Comparison of ENCODE assay signal across 8 cellular contexts in genomic region chr5:72109625-72110024, GRCh38. TPM values are rescaled to one million over a fixed set of nuclear protein-coding genes. Genes with fewer than 3 reads are reported as not detected.
DNase-seq lines count a peak whose midpoint lies in the region; ATAC-seq, FAIRE-seq and TF ChIP-seq lines count a peak whose summit lies in the region.

No MANE protein-coding gene starts in this region.

- no peak for TF ChIP-seq POLR2A in K562 (conservative IDR thresholded peaks at IDR 0.05)

- H4K20me1 ChIP-seq in K562 (replicated peaks; ENCODE audit: control insufficient read depth, insufficient read depth, low read length) = peaks cover 19% of the 10 kb centered on the region; the same call in 1 of the 2 replicates

- H3K36me3 ChIP-seq in HUES64 (ENCODE audit: insufficient read depth, low read length) (peaks cover 32% of the 10 kb centered on the region; the same call in 1 of the 2 replicates), K562 (ENCODE audit: control insufficient read depth, insufficient read depth, low read length) (peaks cover 16% of the 10 kb centered on the region)

- H3K9ac ChIP-seq in HUES64 (ENCODE audit: low read depth, low read length) (no peak overlapping the region; the same call in 1 of the 2 replicates), K562 (ENCODE audit: insufficient read depth in 1 of 2, low read depth in 2 of 2, low read length in 2 of 2) (peak overlapping the region in 1 of 2 experiments; percentile 86; a peak in 1 of 4 replicates)

- H3K27me3 Mint-ChIP-seq in activated naive CD8-positive, alpha-beta T cell treated with anti-CD3 and anti-CD28 coated beads for 36 hours = peaks cover 77% of the 10 kb centered on the region
- H3K27me3 Mint-ChIP-seq in CD4-positive, alpha-beta T cell = peaks cover 71% of the 10 kb centered on the region

- H3K9me3 ChIP-seq in HUES64 (ENCODE audit: insufficient read depth, low read depth, low read length) = no peaks in the 10 kb centered on the region
- no peaks in the 10 kb centered on the region for H3K9me3 ChIP-seq in K562 (replicated peaks; ENCODE audit: control insufficient read depth, insufficient read depth, low read depth, low read length)
- H3K9me3 ChIP-seq in CD4-positive, alpha-beta T cell (ENCODE audit: control insufficient read depth, low read length) = no peaks in the 10 kb centered on the region

- no peak for FAIRE-seq in K562 (lab: Jason Lieb, UNC)

- H3K4me1 Mint-ChIP-seq in activated naive CD8-positive, alpha-beta T cell treated with anti-CD3 and anti-CD28 coated beads for 36 hours = peaks cover 4% of the 10 kb centered on the region
- H3K4me1 Mint-ChIP-seq in CD4-positive, alpha-beta T cell (ENCODE audit: low read depth) = peaks cover 9% of the 10 kb centered on the region

- ATAC-seq in K562 (no peak), HG03108 (IDR thresholded peaks at IDR 0.05; ENCODE audit: unreplicated experiment) (no peak)
- ATAC-seq in CD4-positive, alpha-beta T cell (ENCODE audit: poor library complexity) = no peak

- no peak overlapping the region for H3K4me3 Mint-ChIP-seq in activated naive CD8-positive, alpha-beta T cell treated with anti-CD3 and anti-CD28 coated beads for 36 hours
- H3K4me3 Mint-ChIP-seq in CD4-positive, alpha-beta T cell = no peak overlapping the region

- TF ChIP-seq CTCF in K562 (IDR thresholded peaks at IDR 0.05 in 2 of 3, conservative IDR thresholded peaks at IDR 0.05 in 1 of 3; ENCODE audit: insufficient read depth in 2 of 3, low read depth in 1 of 3, low read length in 3 of 3) = peak in 1 of 3 experiments; percentile 10; a peak in 2 of 6 replicates
- no peak for TF ChIP-seq CTCF in CD4-positive, alpha-beta T cell (IDR thresholded peaks at IDR 0.05)

- H3K27ac Mint-ChIP-seq in activated naive CD8-positive, alpha-beta T cell treated with anti-CD3 and anti-CD28 coated beads for 36 hours = no peak overlapping the region
- no peak overlapping the region for H3K27ac Mint-ChIP-seq in CD4-positive, alpha-beta T cell

- no peaks in the 10 kb centered on the region for H3K27me3 ChIP-seq in HUES64 (ENCODE audit: insufficient read depth, low read length)
- no peaks in the 10 kb centered on the region for H3K27me3 ChIP-seq in K562 (ENCODE audit: control insufficient read depth in 2 of 2, insufficient read depth in 2 of 2, low read length in 2 of 2)
- H3K27me3 ChIP-seq in CD4-positive, alpha-beta T cell (ENCODE audit: control insufficient read depth, insufficient read depth, low read length) = peaks cover 45% of the 10 kb centered on the region

- H3K4me1 ChIP-seq in HUES64 (ENCODE audit: insufficient read depth, low read length) (peaks cover 39% of the 10 kb centered on the region), K562 (replicated peaks in 1 of 2; ENCODE audit: control insufficient read depth in 2 of 2, insufficient read depth in 2 of 2, low read length in 2 of 2) (peaks cover 18 to 30% of the 10 kb centered on the region in 2 experiments)

- H3K4me3 ChIP-seq in HUES64 (ENCODE audit: low read length) (peak overlapping the region; percentile 89), K562 (no peak overlapping the region)

- peaks cover 3% of the 10 kb centered on the region for H3K9me1 ChIP-seq in K562 (ENCODE audit: control insufficient read depth, insufficient read depth, low read length)

- 0 out of 4 replicates have a peak, but pooled peaks of 1 of the 2 experiments have one; percentile 16 for TF ChIP-seq RAD21 in K562 (CRISPR knock-in tag; conservative IDR thresholded peaks at IDR 0.05 in 1 of 2, IDR thresholded peaks at IDR 0.05 in 1 of 2)

- DNase-seq in A172 (ENCODE audit: low spot score) = peak; percentile 71
- DNase-seq in K562 (ENCODE audit: extremely low read depth in 1 of 4, low spot score in 3 of 4) = peak in 1 of 4 experiments; percentile 29
- DNase-seq in kidney tubule cell (ENCODE audit: low spot score) = peak; percentile 6
- no peak for DNase-seq in activated naive CD8-positive, alpha-beta T cell treated with anti-CD3 and anti-CD28 coated beads for 36 hours
- no peak for DNase-seq in CD4-positive, alpha-beta T cell
- DNase-seq in activated T-cell treated with anti-CD3 and anti-CD28 coated beads for 4 hours = no peak

- no peaks in the 10 kb centered on the region for H3K36me3 Mint-ChIP-seq in activated naive CD8-positive, alpha-beta T cell treated with anti-CD3 and anti-CD28 coated beads for 36 hours
- no peaks in the 10 kb centered on the region for H3K36me3 Mint-ChIP-seq in CD4-positive, alpha-beta T cell (ENCODE audit: low read depth)

- peak overlapping the region; percentile 56 for H3K4me2 ChIP-seq in K562 (ENCODE audit: insufficient read depth, low read length)

- POLR2A ChIA-PET in K562 (lab: Yijun Ruan, JAX) = interaction anchor here (0.6 to 5.1 kb wide), 6 partner anchors 8 to 171 kb away, joined by 3 to 31 read pairs (median 4); no protein-coding TSS in a partner anchor
- POLR2A ChIA-PET in CD4-positive, alpha-beta T cell (lab: Charles Lee) = no interaction called here

- no peak for TF ChIP-seq EP300 in K562 (IDR thresholded peaks at IDR 0.05; ENCODE audit: low read length)

- H3K79me2 ChIP-seq in K562 (ENCODE audit: control insufficient read depth, insufficient read depth, low read length) = peaks cover 70% of the 10 kb centered on the region

- no peaks in the 10 kb centered on the region for H3K9me3 Mint-ChIP-seq in activated naive CD8-positive, alpha-beta T cell treated with anti-CD3 and anti-CD28 coated beads for 36 hours
- no peaks in the 10 kb centered on the region for H3K9me3 Mint-ChIP-seq in CD4-positive, alpha-beta T cell

- CTCF ChIA-PET in K562 (lab: Yijun Ruan, JAX; ENCODE audit: low intra/inter-chr PET ratio) = no interaction called here
- CTCF ChIA-PET in CD4-positive, alpha-beta T cell (lab: Charles Lee) = no interaction called here

- BruUV-seq in K562 (replicated peaks; lab: Mats Ljungman, UMichigan) = TSS peak; percentile 24

- WGBS in HUES64 = 55% methylated on average over 10 of the region's 10 CpGs
- 67% methylated on average over 10 of the region's 10 CpGs for WGBS in K562 (ENCODE audit: insufficient coverage, low coverage, missing lambda C conversion rate)

- H3K27ac ChIP-seq in HUES64 (ENCODE audit: low read depth, low read length) = no peak overlapping the region
- H3K27ac ChIP-seq in K562 (ENCODE audit: extremely low read depth, low read depth, low read length) = peak overlapping the region; percentile 4; the same call in 2 of the 3 replicates
- no peak overlapping the region for H3K27ac ChIP-seq in CD4-positive, alpha-beta T cell (ENCODE audit: low read depth, low read length)

- intact Hi-C loops in K562 (cut with micrococcal nuclease) = loop anchor here (2.0 kb wide), 1 partner anchor 199 kb away; no protein-coding TSS in a partner anchor
- intact Hi-C loops in CD4-positive, alpha-beta T cell (cut with DNase I, micrococcal nuclease) = no loop called here

- in situ Hi-C loops in K562 (cut with MboI) = no loop called here

- no peak overlapping the region for H2AFZ ChIP-seq in K562 (ENCODE audit: low read depth, low read length)

TF ChIP-seq in K562, 482 proteins besides CTCF, POLR2A, EP300 and RAD21 (continues in another document):
- TF ChIP-seq GTF2A2 (tag; IDR thresholded peaks at IDR 0.05) (no peak), ZNF3 (CRISPR knock-in tag; IDR thresholded peaks at IDR 0.05) (no peak), ARNT (IDR thresholded peaks at IDR 0.05) (no peak), CCAR2 (IDR thresholded peaks at IDR 0.05; ENCODE audit: low read depth, low read length) (no peak), ZFP30 (CRISPR knock-in tag; IDR thresholded peaks at IDR 0.05; ENCODE audit: borderline replicate concordance) (no peak), CHD2 (IDR thresholded peaks at IDR 0.05; ENCODE audit: low read depth, low read length) (no peak), ZNF239 (CRISPR knock-in tag; IDR thresholded peaks at IDR 0.05) (no peak), MBD1 (CRISPR knock-in tag; IDR thresholded peaks at IDR 0.05) (no peak), ARHGAP35 (IDR thresholded peaks at IDR 0.05; ENCODE audit: partially characterized antibody) (no peak), CEBPB (tag; IDR thresholded peaks at IDR 0.05) (no peak)

RNA-seq across cellular contexts. Expression of gene MAP1B, which starts 2.4 kb away (rescaled TPM):
- total RNA-seq in A172 (2014; rRNA removed; shearing (Covaris generic)) = 98.8 and 137 TPM in 2 replicates
- 71.5 TPM for polyA plus RNA-seq in HUES64 (2013, experiment 1 of 2)
- polyA plus RNA-seq in HUES64 (2013, experiment 2 of 2) = 75.9 TPM
- total RNA-seq in K562 (2011; cell fraction: chromatin; rRNA removed; ENCODE audit: low replicate concordance) = 40.0 and 59.2 TPM in 2 replicates
- total RNA-seq in K562 (2011; cell fraction: nucleolus; rRNA removed) = 29.5 and 48.0 TPM in 2 replicates
- total RNA-seq in K562 (2011; cell fraction: nucleoplasm; rRNA removed) = 40.7 and 44.0 TPM in 2 replicates
- total RNA-seq in K562 (2014; rRNA removed) (17.3 and 23.7 TPM in 2 replicates), K562 (2014; rRNA removed; fragmentation: Illumina TruSeq; extraction: Trizol) (26.4 and 28.7 TPM in 2 replicates), K562 (2015; rRNA removed; fragmentation: Illumina TruSeq; extraction: Trizol) (15.4 and 17.5 TPM in 2 replicates), K562 (2021) (61.4 and 66.1 TPM in 2 replicates)
- polyA plus RNA-seq in K562 (2011; rRNA removed) (5.2 and 8.0 TPM in 2 replicates), K562 (2014; fragmentation: Illumina TruSeq; extraction: Trizol) (22.5 and 24.4 TPM in 2 replicates), K562 (2014; fragmentation: Nextera tagmentation; extraction: Ambion mirVana) (10 to 100 TPM in 1 of 2 experiments, 1 to 10 TPM in 1; 9.9 to 30.1 TPM), K562 (2014; rRNA removed) (12.5 and 12.9 TPM in 2 replicates)
- polyA plus RNA-seq in K562 (2011; cell fraction: cytosol; rRNA removed) = 9.8 and 14.0 TPM in 2 replicates
- 7.7 and 8.0 TPM in 2 replicates for polyA plus RNA-seq in K562 (2011; cell fraction: nucleus; rRNA removed)
- 10.2 and 16.8 TPM in 2 replicates for polyA plus RNA-seq in K562 (2012)
- 18.9 and 28.9 TPM in 2 replicates for polyA minus RNA-seq in K562 (2011; rRNA and poly(A)+ RNA removed)
- 13.7 and 23.6 TPM in 2 replicates for polyA minus RNA-seq in K562 (2011; cell fraction: cytosol; rRNA and poly(A)+ RNA removed)
- polyA minus RNA-seq in K562 (2011; cell fraction: nucleus; rRNA and poly(A)+ RNA removed) = 18.7 and 26.7 TPM in 2 replicates
- under 1 TPM; 0.10 to 0.27 TPM for total RNA-seq in activated naive CD8-positive, alpha-beta T cell treated with anti-CD3 and anti-CD28 coated beads for 36 hours
- total RNA-seq in CD4-positive, alpha-beta T cell = under 1 TPM; 0.03 to 0.06 TPM

Comparison
In these comparisons a context has a peak if more than half of its experiments do, and no peak if none do; other contexts are left out.
1. DNase-seq: peak in A172 (single experiment) and kidney tubule cell (single experiment); none in activated naive CD8-positive, alpha-beta T cell treated with anti-CD3 and anti-CD28 coated beads for 36 hours (single experiment), CD4-positive, alpha-beta T cell (0 of 10) and activated T-cell treated with anti-CD3 and anti-CD28 coated beads for 4 hours (single experiment).
2. RNA of gene MAP1B, which starts 2.4 kb away (total RNA-seq): 98.8 to 137 TPM in A172 and 15.4 to 66.1 TPM in K562; 0.10 to 0.27 TPM in activated naive CD8-positive, alpha-beta T cell treated with anti-CD3 and anti-CD28 coated beads for 36 hours and 0.03 to 0.06 TPM in CD4-positive, alpha-beta T cell; every median in the first group is over 10 times any median in the second.